9 cellular contexts compared by ENCODE assay signal in genomic region chrX:48025561-48025960, GRCh38. TPM values are rescaled to one million over a fixed set of nuclear protein-coding genes. Genes with fewer than 3 reads are reported as not detected.
DNase-seq lines count a peak whose midpoint lies in the region; ATAC-seq and TF ChIP-seq lines count a peak whose summit lies in the region.
"Had no signal": no experiment of that assay in that cellular context is flagged by ENCODE, and none has a peak within 500 bp of the region (broad histone marks: within the 10 kb centered on the region; RNA-seq: fewer than 3 reads in every experiment).

No MANE protein-coding gene starts in this region.

- H3K27ac Mint-ChIP-seq in activated T-helper 2 cell treated with anti-CD3 and anti-CD28 coated beads, Interferon-gamma antibody, Interleukin-2, Interleukin-4, amounts not matched to agents 10 μg/mL and 5 μg/mL and 100 μg/mL, durations not matched to agents 14 hours and 24 hours and 36 hours = no peak overlapping the region
- no peak overlapping the region for H3K27ac Mint-ChIP-seq in glutamatergic neuron (ENCODE audit: unreplicated experiment)

- no peaks in the 10 kb centered on the region for H3K27me3 Mint-ChIP-seq in activated T-helper 2 cell treated with anti-CD3 and anti-CD28 coated beads, Interferon-gamma antibody, Interleukin-2, Interleukin-4, amounts not matched to agents 10 μg/mL and 5 μg/mL and 100 μg/mL, durations not matched to agents 14 hours and 24 hours and 36 hours (ENCODE audit: low read depth)
- peaks cover 1% of the 10 kb centered on the region for H3K27me3 Mint-ChIP-seq in glutamatergic neuron (ENCODE audit: unreplicated experiment)

- ATAC-seq in HG02571 (IDR thresholded peaks at IDR 0.05; ENCODE audit: unreplicated experiment) (no peak), HG03097 (IDR thresholded peaks at IDR 0.05; ENCODE audit: low FRiP score, unreplicated experiment) (no peak)

- H3K36me3 Mint-ChIP-seq in activated T-helper 2 cell treated with anti-CD3 and anti-CD28 coated beads, Interferon-gamma antibody, Interleukin-2, Interleukin-4, amounts not matched to agents 10 μg/mL and 5 μg/mL and 100 μg/mL, durations not matched to agents 14 hours and 24 hours and 36 hours (ENCODE audit: low read depth) = no peaks in the 10 kb centered on the region
- H3K36me3 Mint-ChIP-seq in glutamatergic neuron (ENCODE audit: unreplicated experiment) = no peaks in the 10 kb centered on the region

- TF ChIP-seq CTCF in glutamatergic neuron (IDR thresholded peaks at IDR 0.05; ENCODE audit: partially characterized antibody, unreplicated experiment) = peak; percentile 64

- H3K9me3 Mint-ChIP-seq in activated T-helper 2 cell treated with anti-CD3 and anti-CD28 coated beads, Interferon-gamma antibody, Interleukin-2, Interleukin-4, amounts not matched to agents 10 μg/mL and 5 μg/mL and 100 μg/mL, durations not matched to agents 14 hours and 24 hours and 36 hours = peaks cover 16% of the 10 kb centered on the region
- peaks cover 2% of the 10 kb centered on the region for H3K9me3 Mint-ChIP-seq in glutamatergic neuron (ENCODE audit: unreplicated experiment)

- peak; percentile 58 for DNase-seq in EL
- DNase-seq in HK-2 (ENCODE audit: unreplicated experiment) = peak; percentile 33
- DNase-seq in NCI-H82 (lab: John Stamatoyannopoulos, UW) = peak; percentile 85
- peak; percentile 18 for DNase-seq in activated T-helper 2 cell treated with anti-CD3 and anti-CD28 coated beads, Interferon-gamma antibody, Interleukin-2, Interleukin-4, amounts not matched to agents 10 μg/mL and 5 μg/mL and 100 μg/mL, durations not matched to agents 14 hours and 24 hours and 36 hours (ENCODE audit: low spot score)
- peak; percentile 26 for DNase-seq in glutamatergic neuron
- peak; percentile 83 for DNase-seq in pons (ENCODE audit: low spot score)

- intact Hi-C loops in activated T-helper 2 cell treated with anti-CD3 and anti-CD28 coated beads, Interferon-gamma antibody, Interleukin-2, Interleukin-4, amounts not matched to agents 10 μg/mL and 5 μg/mL and 100 μg/mL, durations not matched to agents 14 hours and 24 hours and 36 hours (cut with micrococcal nuclease) = loop anchor here (10.0 kb wide), 1 partner anchor 371 kb away; the partner anchor contains the start of genes ELK1 and UXT

- no peak overlapping the region for H3K4me3 Mint-ChIP-seq in activated T-helper 2 cell treated with anti-CD3 and anti-CD28 coated beads, Interferon-gamma antibody, Interleukin-2, Interleukin-4, amounts not matched to agents 10 μg/mL and 5 μg/mL and 100 μg/mL, durations not matched to agents 14 hours and 24 hours and 36 hours (ENCODE audit: low read depth)
- no peak overlapping the region for H3K4me3 Mint-ChIP-seq in glutamatergic neuron (ENCODE audit: unreplicated experiment)

- H3K4me1 Mint-ChIP-seq in activated T-helper 2 cell treated with anti-CD3 and anti-CD28 coated beads, Interferon-gamma antibody, Interleukin-2, Interleukin-4, amounts not matched to agents 10 μg/mL and 5 μg/mL and 100 μg/mL, durations not matched to agents 14 hours and 24 hours and 36 hours (ENCODE audit: low read depth) = peaks cover 7% of the 10 kb centered on the region
- H3K4me1 Mint-ChIP-seq in glutamatergic neuron (ENCODE audit: low read depth, unreplicated experiment) = peaks cover 5% of the 10 kb centered on the region

RNA-seq across cellular contexts. Expression of gene SPACA5, which starts 18.8 kb away (rescaled TPM):
- not detected in 2 replicates for total RNA-seq in activated T-helper 2 cell treated with anti-CD3 and anti-CD28 coated beads, Interferon-gamma antibody, Interleukin-2, Interleukin-4, amounts not matched to agents 10 μg/mL and 5 μg/mL and 100 μg/mL, durations not matched to agents 14 hours and 24 hours and 36 hours
- total RNA-seq in glutamatergic neuron (ENCODE audit: unreplicated experiment) = not detected
- total RNA-seq: activated CD8-positive, alpha-beta memory T cell treated with anti-CD3 and anti-CD28 coated beads for 36 hours had no signal

RNA-seq across cellular contexts. Expression of gene ZNF182, which starts 21.8 kb away (rescaled TPM):
- 5.9 and 6.0 TPM in 2 replicates for total RNA-seq in activated T-helper 2 cell treated with anti-CD3 and anti-CD28 coated beads, Interferon-gamma antibody, Interleukin-2, Interleukin-4, amounts not matched to agents 10 μg/mL and 5 μg/mL and 100 μg/mL, durations not matched to agents 14 hours and 24 hours and 36 hours
- total RNA-seq in glutamatergic neuron (ENCODE audit: unreplicated experiment) = 7.8 TPM

RNA-seq across cellular contexts. Expression of gene ZNF630, which starts 45.9 kb away (rescaled TPM):
- 0.25 and 0.55 TPM in 2 replicates for total RNA-seq in activated T-helper 2 cell treated with anti-CD3 and anti-CD28 coated beads, Interferon-gamma antibody, Interleukin-2, Interleukin-4, amounts not matched to agents 10 μg/mL and 5 μg/mL and 100 μg/mL, durations not matched to agents 14 hours and 24 hours and 36 hours
- total RNA-seq in glutamatergic neuron (ENCODE audit: unreplicated experiment) = 2.8 TPM

Comparison
In these comparisons a context has a peak if more than half of its experiments do, and no peak if none do; other contexts are left out.
1. DNase-seq: peak in every context shown above with its lines; median percentile 85 in NCI-H82; 83 in pons; 58 in EL; 33 in HK-2; 26 in glutamatergic neuron; 18 in activated T-helper 2 cell treated with anti-CD3 and anti-CD28 coated beads, Interferon-gamma antibody, Interleukin-2, Interleukin-4, amounts not matched to agents 10 μg/mL and 5 μg/mL and 100 μg/mL, durations not matched to agents 14 hours and 24 hours and 36 hours.